Comparison of ENCODE assay signal across 7 cellular contexts in genomic region chrX:123731258-123731986, GRCh38. TPM values are rescaled to one million over a fixed set of nuclear protein-coding genes. Genes with fewer than 3 reads are reported as not detected.
DNase-seq lines count a peak whose midpoint lies in the region; ATAC-seq, FAIRE-seq and TF ChIP-seq lines count a peak whose summit lies in the region.

No MANE protein-coding gene starts in this region.

- H3K36me3 ChIP-seq in GM23338 (ENCODE audit: insufficient read depth) (no peaks in the 10 kb centered on the region), Panc1 (ENCODE audit: control insufficient read depth, insufficient read depth, low read length) (peaks cover 2% of the 10 kb centered on the region), mucosa of rectum (ENCODE audit: control insufficient read depth in 2 of 2, insufficient read depth in 2 of 2, low read length in 2 of 2) (no peaks in the 10 kb centered on the region), vagina (no peaks in the 10 kb centered on the region)

- H3K4me1 ChIP-seq in GM23338 (ENCODE audit: insufficient read depth) (peaks cover 5% of the 10 kb centered on the region; the same call in 1 of the 2 replicates), Panc1 (ENCODE audit: control insufficient read depth, insufficient read depth, low read length) (peaks cover 21% of the 10 kb centered on the region), mucosa of rectum (ENCODE audit: control insufficient read depth in 2 of 2, insufficient read depth in 2 of 2, low read length in 2 of 2) (peaks cover 0 to 8% of the 10 kb centered on the region in 2 donors), vagina (no peaks in the 10 kb centered on the region)

- H4K20me1 ChIP-seq in GM23338 (replicated peaks; ENCODE audit: insufficient read depth): peaks cover 11% of the 10 kb centered on the region; the same call in 1 of the 2 replicates

- peak overlapping the region; percentile 92 for H3K4me3 Mint-ChIP-seq in GM23338

- H3K4me2 ChIP-seq in GM23338: peak overlapping the region; percentile 85

- no peaks in the 10 kb centered on the region for H3K9me2 ChIP-seq in GM23338 (ENCODE audit: insufficient read depth)

- H3K4me3 ChIP-seq in GM23338 (peak overlapping the region; percentile 78), Panc1 (ENCODE audit: low read depth in 2 of 2, low read length in 2 of 2) (peak overlapping the region; percentile 98), mucosa of rectum (ENCODE audit: low read length in 2 of 2) (peak overlapping the region; percentile 80 to 89), vagina (peak overlapping the region; percentile 63 to 67)

- intact Hi-C loops in Panc1 (cut with micrococcal nuclease; ENCODE audit: unreplicated experiment) (no loop called here), vagina (cut with DNase I) (no loop called here)

- DNase-seq in GM23338 (ENCODE audit: low spot score): peak; percentile 18
- DNase-seq in Panc1 (ENCODE audit: low read depth, low spot score): no peak
- no peak for DNase-seq in vagina (ENCODE audit: extremely low spot score in 2 of 2)
- no peak for DNase-seq in AG20443 (ENCODE audit: low spot score)

- no peak overlapping the region for H2AFZ ChIP-seq in GM23338

- BruUV-seq in Panc1 (replicated peaks; lab: Mats Ljungman, UMichigan): no TSS peak

- no peak for TF ChIP-seq CTCF in GM23338 (conservative IDR thresholded peaks at IDR 0.05; ENCODE audit: low read depth in 2 of 2)
- no peak for TF ChIP-seq CTCF in Panc1 (IDR thresholded peaks at IDR 0.05)
- TF ChIP-seq CTCF in vagina (IDR thresholded peaks at IDR 0.05): no peak

- H3K9me3 ChIP-seq in Panc1 (ENCODE audit: control insufficient read depth, insufficient read depth, low read depth, low read length): no peaks in the 10 kb centered on the region
- no peaks in the 10 kb centered on the region for H3K9me3 ChIP-seq in mucosa of rectum (ENCODE audit: control insufficient read depth in 2 of 2, low read length in 2 of 2)
- no peaks in the 10 kb centered on the region for H3K9me3 ChIP-seq in vagina

- TF ChIP-seq POLR2A in vagina (IDR thresholded peaks at IDR 0.05): no peak

- peaks cover 15% of the 10 kb centered on the region for H3K9me3 Mint-ChIP-seq in GM23338

- peaks cover 8% of the 10 kb centered on the region; the same call in 2 of the 3 replicates for H3K4me1 Mint-ChIP-seq in GM23338

- CTCF ChIA-PET in Panc1 (lab: Charles Lee): interaction anchor here (0.6 kb wide), 2 partner anchors 36 to 41 kb away, joined by 3 to 4 read pairs; no protein-coding TSS in a partner anchor

- H3K27me3 ChIP-seq in GM23338 (ENCODE audit: insufficient read depth) (no peaks in the 10 kb centered on the region), Panc1 (ENCODE audit: control insufficient read depth, insufficient read depth, low read length) (no peaks in the 10 kb centered on the region), mucosa of rectum (ENCODE audit: control insufficient read depth in 2 of 2, insufficient read depth in 2 of 2, low read length in 2 of 2) (no peaks in the 10 kb centered on the region), vagina (no peaks in the 10 kb centered on the region)

- ATAC-seq in GM23338 (peak; percentile 46), Panc1 (no peak), HG03442 (IDR thresholded peaks at IDR 0.05; ENCODE audit: unreplicated experiment) (no peak)

- POLR2A ChIA-PET in Panc1 (lab: Charles Lee): interaction anchor here (0.6 to 0.7 kb wide), 5 partner anchors 44 to 245 kb away, joined by 3 to 6 read pairs (median 5); no protein-coding TSS in a partner anchor

- peak overlapping the region; percentile 73; the same call in 1 of the 2 replicates for H3K27ac Mint-ChIP-seq in GM23338

- no peaks in the 10 kb centered on the region for H3F3A ChIP-seq in GM23338 (replicated peaks; ENCODE audit: low read depth)

- peaks cover 7% of the 10 kb centered on the region for H3K27me3 Mint-ChIP-seq in GM23338 (ENCODE audit: insufficient read depth, low read depth, poor library complexity)

- peak overlapping the region; percentile 74 to 76 for H3K9ac ChIP-seq in mucosa of rectum (ENCODE audit: low read depth in 1 of 2, low read length in 2 of 2)

- peaks cover 64% of the 10 kb centered on the region for H3K79me2 ChIP-seq in GM23338 (replicated peaks; ENCODE audit: insufficient read depth)

- H3K27ac ChIP-seq in GM23338 (ENCODE audit: low read depth) (no peak overlapping the region), Panc1 (ENCODE audit: low read length) (peak overlapping the region; percentile 97), mucosa of rectum (ENCODE audit: low read depth in 2 of 2, low read length in 2 of 2) (peak overlapping the region in 1 of 2 donors; percentile 78), vagina (peak overlapping the region; percentile 84)

- H3K36me3 Mint-ChIP-seq in GM23338 (ENCODE audit: low read depth): peaks cover 11% of the 10 kb centered on the region

- peak; percentile 18 for FAIRE-seq in colon (lab: Jason Lieb, UNC)

- in situ Hi-C loops in Panc1 (cut with HindIII; ENCODE audit: low pct_unique_long_range_greater_than_20kb, low sequenced_read_pairs): no loop called here

TF ChIP-seq in GM23338, 12 proteins besides CTCF, POLR2A, EP300 and RAD21:
- TF ChIP-seq, protein P1, sequence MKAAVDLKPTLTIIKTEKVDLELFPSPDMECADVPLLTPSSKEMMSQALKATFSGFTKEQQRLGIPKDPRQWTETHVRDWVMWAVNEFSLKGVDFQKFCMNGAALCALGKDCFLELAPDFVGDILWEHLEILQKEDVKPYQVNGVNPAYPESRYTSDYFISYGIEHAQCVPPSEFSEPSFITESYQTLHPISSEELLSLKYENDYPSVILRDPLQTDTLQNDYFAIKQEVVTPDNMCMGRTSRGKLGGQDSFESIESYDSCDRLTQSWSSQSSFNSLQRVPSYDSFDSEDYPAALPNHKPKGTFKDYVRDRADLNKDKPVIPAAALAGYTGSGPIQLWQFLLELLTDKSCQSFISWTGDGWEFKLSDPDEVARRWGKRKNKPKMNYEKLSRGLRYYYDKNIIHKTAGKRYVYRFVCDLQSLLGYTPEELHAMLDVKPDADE (IDR thresholded peaks at IDR 0.05): no peak
- TF ChIP-seq, protein P2, sequence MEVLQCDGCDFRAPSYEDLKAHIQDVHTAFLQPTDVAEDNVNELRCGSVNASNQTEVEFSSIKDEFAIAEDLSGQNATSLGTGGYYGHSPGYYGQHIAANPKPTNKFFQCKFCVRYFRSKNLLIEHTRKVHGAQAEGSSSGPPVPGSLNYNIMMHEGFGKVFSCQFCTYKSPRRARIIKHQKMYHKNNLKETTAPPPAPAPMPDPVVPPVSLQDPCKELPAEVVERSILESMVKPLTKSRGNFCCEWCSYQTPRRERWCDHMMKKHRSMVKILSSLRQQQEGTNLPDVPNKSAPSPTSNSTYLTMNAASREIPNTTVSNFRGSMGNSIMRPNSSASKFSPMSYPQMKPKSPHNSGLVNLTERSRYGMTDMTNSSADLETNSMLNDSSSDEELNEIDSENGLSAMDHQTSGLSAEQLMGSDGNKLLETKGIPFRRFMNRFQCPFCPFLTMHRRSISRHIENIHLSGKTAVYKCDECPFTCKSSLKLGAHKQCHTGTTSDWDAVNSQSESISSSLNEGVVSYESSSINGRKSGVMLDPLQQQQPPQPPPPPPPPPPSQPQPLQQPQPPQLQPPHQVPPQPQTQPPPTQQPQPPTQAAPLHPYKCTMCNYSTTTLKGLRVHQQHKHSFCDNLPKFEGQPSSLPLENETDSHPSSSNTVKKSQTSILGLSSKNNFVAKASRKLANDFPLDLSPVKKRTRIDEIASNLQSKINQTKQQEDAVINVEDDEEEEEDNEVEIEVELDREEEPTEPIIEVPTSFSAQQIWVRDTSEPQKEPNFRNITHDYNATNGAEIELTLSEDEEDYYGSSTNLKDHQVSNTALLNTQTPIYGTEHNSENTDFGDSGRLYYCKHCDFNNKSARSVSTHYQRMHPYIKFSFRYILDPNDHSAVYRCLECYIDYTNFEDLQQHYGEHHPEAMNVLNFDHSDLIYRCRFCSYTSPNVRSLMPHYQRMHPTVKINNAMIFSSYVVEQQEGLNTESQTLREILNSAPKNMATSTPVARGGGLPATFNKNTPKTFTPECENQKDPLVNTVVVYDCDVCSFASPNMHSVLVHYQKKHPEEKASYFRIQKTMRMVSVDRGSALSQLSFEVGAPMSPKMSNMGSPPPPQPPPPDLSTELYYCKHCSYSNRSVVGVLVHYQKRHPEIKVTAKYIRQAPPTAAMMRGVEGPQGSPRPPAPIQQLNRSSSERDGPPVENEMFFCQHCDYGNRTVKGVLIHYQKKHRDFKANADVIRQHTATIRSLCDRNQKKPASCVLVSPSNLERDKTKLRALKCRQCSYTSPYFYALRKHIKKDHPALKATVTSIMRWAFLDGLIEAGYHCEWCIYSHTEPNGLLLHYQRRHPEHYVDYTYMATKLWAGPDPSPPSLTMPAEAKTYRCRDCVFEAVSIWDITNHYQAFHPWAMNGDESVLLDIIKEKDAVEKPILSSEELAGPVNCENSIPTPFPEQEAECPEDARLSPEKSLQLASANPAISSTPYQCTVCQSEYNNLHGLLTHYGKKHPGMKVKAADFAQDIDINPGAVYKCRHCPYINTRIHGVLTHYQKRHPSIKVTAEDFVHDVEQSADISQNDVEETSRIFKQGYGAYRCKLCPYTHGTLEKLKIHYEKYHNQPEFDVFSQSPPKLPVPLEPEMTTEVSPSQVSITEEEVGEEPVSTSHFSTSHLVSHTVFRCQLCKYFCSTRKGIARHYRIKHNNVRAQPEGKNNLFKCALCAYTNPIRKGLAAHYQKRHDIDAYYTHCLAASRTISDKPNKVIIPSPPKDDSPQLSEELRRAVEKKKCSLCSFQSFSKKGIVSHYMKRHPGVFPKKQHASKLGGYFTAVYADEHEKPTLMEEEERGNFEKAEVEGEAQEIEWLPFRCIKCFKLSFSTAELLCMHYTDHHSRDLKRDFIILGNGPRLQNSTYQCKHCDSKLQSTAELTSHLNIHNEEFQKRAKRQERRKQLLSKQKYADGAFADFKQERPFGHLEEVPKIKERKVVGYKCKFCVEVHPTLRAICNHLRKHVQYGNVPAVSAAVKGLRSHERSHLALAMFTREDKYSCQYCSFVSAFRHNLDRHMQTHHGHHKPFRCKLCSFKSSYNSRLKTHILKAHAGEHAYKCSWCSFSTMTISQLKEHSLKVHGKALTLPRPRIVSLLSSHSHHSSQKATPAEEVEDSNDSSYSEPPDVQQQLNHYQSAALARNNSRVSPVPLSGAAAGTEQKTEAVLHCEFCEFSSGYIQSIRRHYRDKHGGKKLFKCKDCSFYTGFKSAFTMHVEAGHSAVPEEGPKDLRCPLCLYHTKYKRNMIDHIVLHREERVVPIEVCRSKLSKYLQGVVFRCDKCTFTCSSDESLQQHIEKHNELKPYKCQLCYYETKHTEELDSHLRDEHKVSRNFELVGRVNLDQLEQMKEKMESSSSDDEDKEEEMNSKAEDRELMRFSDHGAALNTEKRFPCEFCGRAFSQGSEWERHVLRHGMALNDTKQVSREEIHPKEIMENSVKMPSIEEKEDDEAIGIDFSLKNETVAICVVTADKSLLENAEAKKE (CRISPR knock-in tag; IDR thresholded peaks at IDR 0.05): no peak
- TF ChIP-seq EZH2phosphoT487 (IDR thresholded peaks at IDR 0.05; ENCODE audit: unreplicated experiment): no peak

RNA-seq across cellular contexts. Expression of gene THOC2, which starts 1.4 kb away (rescaled TPM):
- total RNA-seq in GM23338 (2014; rRNA removed; shearing (Covaris generic)): 86.6 and 92.4 TPM in 2 replicates
- 103 and 138 TPM in 2 replicates for polyA plus RNA-seq in GM23338 (2016; fragmentation: Nextera tagmentation; extraction: Ambion mirVana)
- total RNA-seq in Panc1 (2021; ENCODE audit: unreplicated experiment): 194 TPM
- polyA plus RNA-seq in Panc1 (2012; ENCODE audit: insufficient read length): 72.5 TPM
- total RNA-seq in vagina: 86.7 TPM
